18 cellular contexts compared by ENCODE assay signal in the genomic region with DNA sequence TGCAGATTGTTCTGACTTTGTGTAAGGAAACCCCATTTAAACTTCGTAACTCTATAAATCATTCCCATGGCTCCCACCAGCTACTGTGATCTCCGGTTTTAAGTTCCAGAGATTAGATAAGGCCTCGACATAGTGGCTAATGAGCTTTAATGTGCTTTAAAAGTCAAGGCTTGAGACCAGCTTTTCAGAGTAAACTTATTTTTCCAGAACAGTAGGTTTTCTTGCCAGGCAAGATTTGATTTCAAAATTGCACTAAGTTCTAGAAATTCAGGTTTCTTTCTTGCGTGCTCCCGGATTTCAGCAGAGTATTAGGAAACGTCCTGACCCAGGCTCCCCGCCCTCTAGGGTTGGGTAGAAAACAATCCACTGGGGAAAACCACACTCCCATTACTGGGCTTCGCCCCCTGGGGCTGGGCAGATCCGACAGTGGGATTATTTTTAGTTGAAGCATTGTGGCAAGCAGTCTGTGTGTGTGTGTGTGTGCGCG. TPM values are rescaled to one million over a fixed set of nuclear protein-coding genes. Genes with fewer than 3 reads are reported as not detected.
A peak's percentile ranks its signal among the peaks of the same experiment; 100 is the strongest.
DNase-seq lines count a peak whose midpoint lies in the region; ATAC-seq and TF ChIP-seq lines count a peak whose summit lies in the region.
"Had no signal": no experiment of that assay in that cellular context is flagged by ENCODE, and none has a peak within 500 bp of the region (broad histone marks: within the 10 kb centered on the region; RNA-seq: fewer than 3 reads in every experiment).

No MANE protein-coding gene starts in this region.

- 75 to 81% methylated on average over 7 to 11 of the region's 11 CpGs for WGBS in gastroesophageal sphincter (ENCODE audit: low coverage in 1 of 2), 2 donors

- H3K36me3 ChIP-seq in WERI-Rb-1 (no peaks in the 10 kb centered on the region), gastroesophageal sphincter (peaks cover 0 to 39% of the 10 kb centered on the region in 2 donors)
- H3K36me3 ChIP-seq: brain microvascular endothelial cell, thoracic aorta had no signal

- no peaks in the 10 kb centered on the region for H3K9me3 Mint-ChIP-seq in activated CD4-positive, alpha-beta T cell treated with anti-CD3 and anti-CD28 coated beads for 36 hours (ENCODE audit: low read depth)
- H3K9me3 Mint-ChIP-seq in CD14-positive monocyte = peaks cover 0 to 2% (median 0%) of the 10 kb centered on the region in 7 donors
- H3K9me3 Mint-ChIP-seq: activated naive CD4-positive, alpha-beta T cell treated with anti-CD3 and anti-CD28 coated beads for 36 hours; effector memory CD8-positive, alpha-beta T cell; naive B cell had no signal

- TF ChIP-seq CTCF in WERI-Rb-1 (IDR thresholded peaks at IDR 0.05; ENCODE audit: low read depth, low read length) = no peak
- no peak for TF ChIP-seq CTCF in gastroesophageal sphincter (IDR thresholded peaks at IDR 0.05)
- TF ChIP-seq CTCF in CD14-positive monocyte (IDR thresholded peaks at IDR 0.05) = no peak

- no peaks in the 10 kb centered on the region for H3K4me1 ChIP-seq in gastroesophageal sphincter

- TF ChIP-seq EP300 in gastroesophageal sphincter (IDR thresholded peaks at IDR 0.05) = no peak

- POLR2A ChIA-PET in HEK293T (lab: Yijun Ruan, JAX) = interaction anchor here (0.7 to 1.0 kb wide), 2 partner anchors 295 to 307 kb away, joined by 3 read pairs; no protein-coding TSS in a partner anchor
- POLR2A ChIA-PET in activated CD4-positive, alpha-beta T cell treated with anti-CD3 and anti-CD28 coated beads for 36 hours (lab: Charles Lee) = no interaction called here

- H3K4me3 Mint-ChIP-seq in activated CD4-positive, alpha-beta T cell treated with anti-CD3 and anti-CD28 coated beads for 36 hours = no peak overlapping the region
- H3K4me3 Mint-ChIP-seq in CD14-positive monocyte = no peak overlapping the region
- H3K4me3 Mint-ChIP-seq: activated naive CD4-positive, alpha-beta T cell treated with anti-CD3 and anti-CD28 coated beads for 36 hours; effector memory CD8-positive, alpha-beta T cell; naive B cell had no signal

- no peaks in the 10 kb centered on the region for H3K27me3 Mint-ChIP-seq in activated CD4-positive, alpha-beta T cell treated with anti-CD3 and anti-CD28 coated beads for 36 hours
- H3K27me3 Mint-ChIP-seq in CD14-positive monocyte (ENCODE audit: low read depth in 3 of 3) = peaks cover 0 to 3% (median 2%) of the 10 kb centered on the region in 3 donors
- H3K27me3 Mint-ChIP-seq: effector memory CD8-positive, alpha-beta T cell; naive B cell had no signal

- DNase-seq in HEK293T (ENCODE audit: extremely low spot score) (peak; percentile 41), WERI-Rb-1 (peak; percentile 71), SIG-M5 treated with dmso at 0.1 percent for 504 hours (lab: John Stamatoyannopoulos, UW; ENCODE audit: unreplicated experiment) (no peak), CD14-positive monocyte (ENCODE audit: low spot score) (no peak), mesenteric fat pad (ENCODE audit: low spot score) (no peak)
- DNase-seq in activated CD4-positive, alpha-beta T cell treated with anti-CD3 and anti-CD28 coated beads for 36 hours = no peak
- DNase-seq: activated naive CD4-positive, alpha-beta T cell treated with anti-CD3 and anti-CD28 coated beads for 36 hours; brain microvascular endothelial cell; effector memory CD8-positive, alpha-beta T cell; head of caudate nucleus; Kasumi-1; kidney glomerular epithelial cell; naive B cell; NCI-H146; PC-3 had no signal

- no peak overlapping the region for H3K27ac Mint-ChIP-seq in activated CD4-positive, alpha-beta T cell treated with anti-CD3 and anti-CD28 coated beads for 36 hours
- H3K27ac Mint-ChIP-seq in CD14-positive monocyte = no peak overlapping the region
- H3K27ac Mint-ChIP-seq: activated naive CD4-positive, alpha-beta T cell treated with anti-CD3 and anti-CD28 coated beads for 36 hours; effector memory CD8-positive, alpha-beta T cell had no signal

- peaks cover 9% of the 10 kb centered on the region for H3K4me1 Mint-ChIP-seq in activated CD4-positive, alpha-beta T cell treated with anti-CD3 and anti-CD28 coated beads for 36 hours
- H3K4me1 Mint-ChIP-seq in CD14-positive monocyte = peaks cover 5% of the 10 kb centered on the region

- TF ChIP-seq POLR2A in gastroesophageal sphincter (IDR thresholded peaks at IDR 0.05) = no peak

- H3K4me3 ChIP-seq in WERI-Rb-1 (ENCODE audit: low read depth, low read length) = peak overlapping the region; percentile 38
- no peak overlapping the region for H3K4me3 ChIP-seq in gastroesophageal sphincter
- no peak overlapping the region for H3K4me3 ChIP-seq in skin epidermis
- H3K4me3 ChIP-seq: thoracic aorta had no signal

- H3K27me3 ChIP-seq in WERI-Rb-1 (ENCODE audit: insufficient read depth, low read depth, severe bottlenecking) = no peaks in the 10 kb centered on the region
- no peaks in the 10 kb centered on the region for H3K27me3 ChIP-seq in gastroesophageal sphincter
- H3K27me3 ChIP-seq: brain microvascular endothelial cell had no signal

- H3K9me3 ChIP-seq in WERI-Rb-1 (ENCODE audit: severe bottlenecking) = no peaks in the 10 kb centered on the region
- H3K9me3 ChIP-seq in gastroesophageal sphincter = no peaks in the 10 kb centered on the region
- H3K9me3 ChIP-seq: thoracic aorta had no signal

- H3K36me3 Mint-ChIP-seq in activated CD4-positive, alpha-beta T cell treated with anti-CD3 and anti-CD28 coated beads for 36 hours (ENCODE audit: low read depth) = no peaks in the 10 kb centered on the region
- peaks cover 13 to 16% of the 10 kb centered on the region in 2 donors for H3K36me3 Mint-ChIP-seq in CD14-positive monocyte

- ATAC-seq in gastroesophageal sphincter = peak; percentile 62
- no peak for ATAC-seq in activated CD4-positive, alpha-beta T cell treated with anti-CD3 and anti-CD28 coated beads for 36 hours
- ATAC-seq: effector memory CD8-positive, alpha-beta T cell; PC-3 had no signal

- H3K27ac ChIP-seq in WERI-Rb-1 = no peak overlapping the region
- no peak overlapping the region for H3K27ac ChIP-seq in gastroesophageal sphincter
- H3K27ac ChIP-seq in skin epidermis = peak overlapping the region in 11 of 21 experiments; percentile 1 to 59 (median 29)
- H3K27ac ChIP-seq: brain microvascular endothelial cell, thoracic aorta had no signal

- intact Hi-C loops in activated CD4-positive, alpha-beta T cell treated with anti-CD3 and anti-CD28 coated beads for 36 hours (cut with DNase I, micrococcal nuclease) = no loop called here
- intact Hi-C loops in CD14-positive monocyte (cut with micrococcal nuclease) = no loop called here

- CTCF ChIA-PET in HEK293T (lab: Yijun Ruan, JAX) = interaction anchor here (1.6 kb wide), 1 partner anchor 11 kb away, joined by 4 read pairs; no protein-coding TSS in a partner anchor
- CTCF ChIA-PET in activated CD4-positive, alpha-beta T cell treated with anti-CD3 and anti-CD28 coated beads for 36 hours (lab: Charles Lee) = interaction anchor here (0.5 to 1.4 kb wide), 4 partner anchors 40 to 347 kb away, joined by 3 to 7 read pairs (median 4); no protein-coding TSS in a partner anchor

TF ChIP-seq in HEK293T, 16 proteins besides CTCF, POLR2A, EP300 and RAD21:
- no peak for TF ChIP-seq L3MBTL2 (conservative IDR thresholded peaks at IDR 0.05)
- TF ChIP-seq, protein P1, sequence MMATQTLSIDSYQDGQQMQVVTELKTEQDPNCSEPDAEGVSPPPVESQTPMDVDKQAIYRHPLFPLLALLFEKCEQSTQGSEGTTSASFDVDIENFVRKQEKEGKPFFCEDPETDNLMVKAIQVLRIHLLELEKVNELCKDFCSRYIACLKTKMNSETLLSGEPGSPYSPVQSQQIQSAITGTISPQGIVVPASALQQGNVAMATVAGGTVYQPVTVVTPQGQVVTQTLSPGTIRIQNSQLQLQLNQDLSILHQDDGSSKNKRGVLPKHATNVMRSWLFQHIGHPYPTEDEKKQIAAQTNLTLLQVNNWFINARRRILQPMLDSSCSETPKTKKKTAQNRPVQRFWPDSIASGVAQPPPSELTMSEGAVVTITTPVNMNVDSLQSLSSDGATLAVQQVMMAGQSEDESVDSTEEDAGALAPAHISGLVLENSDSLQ (IDR thresholded peaks at IDR 0.05) = peak; percentile 78
- TF ChIP-seq LEF1 (IDR thresholded peaks at IDR 0.05; ENCODE audit: borderline replicate concordance) = no peak
- no peak for TF ChIP-seq TARDBP (IDR thresholded peaks at IDR 0.05)

RNA-seq across cellular contexts. Expression of a gene that starts 43.3 kb away (rescaled TPM):
- 10 to 100 TPM; 45.9 to 55.9 (median 47.0) TPM for total RNA-seq in gastroesophageal sphincter
- 1 to 10 TPM; 8.5 to 9.1 TPM for total RNA-seq in activated CD4-positive, alpha-beta T cell treated with anti-CD3 and anti-CD28 coated beads for 36 hours
- polyA plus RNA-seq in CD14-positive monocyte = 10 to 100 TPM; 51.4 to 70.2 TPM
- total RNA-seq in mesenteric fat pad = 31.0 TPM

Comparison
In these comparisons a context has a peak if more than half of its experiments do, and no peak if none do; other contexts are left out.
1. DNase-seq: peak in HEK293T (single experiment) and WERI-Rb-1 (single experiment); none in activated CD4-positive, alpha-beta T cell treated with anti-CD3 and anti-CD28 coated beads for 36 hours (single experiment), SIG-M5 treated with dmso at 0.1 percent for 504 hours (single experiment), CD14-positive monocyte (single experiment) and mesenteric fat pad (single experiment).
2. H3K27ac ChIP-seq: peak in skin epidermis (11 of 21); none in WERI-Rb-1 (single experiment) and gastroesophageal sphincter (0 of 4).